20 cellular contexts compared by ENCODE assay signal in the genomic region with DNA sequence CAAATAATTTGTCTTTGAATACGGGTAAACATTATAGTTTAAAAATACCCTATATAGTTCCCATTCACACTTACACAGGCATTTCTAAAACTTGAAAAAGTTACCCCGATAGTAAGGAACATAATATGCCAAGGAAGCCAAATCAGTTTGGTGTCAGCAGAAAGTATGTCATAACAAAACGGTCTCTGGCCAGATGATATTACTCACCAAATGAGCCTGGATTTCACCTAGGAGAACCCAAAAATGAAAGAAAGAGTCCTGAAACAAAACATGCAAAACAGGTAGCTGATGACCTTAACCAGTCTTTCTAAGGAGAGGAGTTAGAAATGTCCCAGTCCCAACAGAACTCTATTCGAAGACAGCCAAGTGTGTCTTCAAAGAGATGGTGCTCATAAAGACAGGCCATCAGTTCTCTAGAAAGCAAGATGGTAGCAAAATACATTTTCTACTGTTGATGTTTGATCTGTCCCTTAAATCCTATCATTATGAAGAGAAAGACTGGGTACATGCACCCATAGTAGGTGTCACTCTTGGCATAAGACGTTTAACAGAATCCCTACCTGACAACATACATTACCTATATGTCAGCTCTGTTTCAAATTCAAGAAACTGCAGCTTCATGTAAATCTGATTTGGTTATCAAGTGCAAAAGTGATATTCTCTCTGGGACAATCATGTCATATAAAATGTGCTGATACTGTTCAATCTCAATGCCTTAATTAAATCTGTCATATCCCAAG.
DNase-seq lines count a peak whose midpoint lies in the region; ATAC-seq, FAIRE-seq and TF ChIP-seq lines count a peak whose summit lies in the region.
"Had no signal": no experiment of that assay in that cellular context is flagged by ENCODE, and none has a peak within 500 bp of the region (broad histone marks: within the 10 kb centered on the region; RNA-seq: fewer than 3 reads in every experiment).

No MANE protein-coding gene starts in this region.

- H3K4me1 ChIP-seq in OCI-LY3 (ENCODE audit: low read length), result peaks cover 11% of the 10 kb centered on the region

- no peak for TF ChIP-seq CTCF in GM13976 (IDR thresholded peaks at IDR 0.05; ENCODE audit: borderline replicate concordance, control extremely low read depth, extremely low read depth, insufficient read depth, missing control alignments)
- TF ChIP-seq CTCF in OCI-LY3 (IDR thresholded peaks at IDR 0.05; ENCODE audit: low read depth, low read length), result no peak
- TF ChIP-seq CTCF in mesothelial cell of epicardium (IDR thresholded peaks at IDR 0.05; ENCODE audit: unreplicated experiment), result no peak

- peaks cover 7% of the 10 kb centered on the region; the same call in 1 of the 2 replicates for H3K9me3 ChIP-seq in OCI-LY3 (ENCODE audit: insufficient read depth, low read length)

- H3K9ac ChIP-seq in OCI-LY3 (ENCODE audit: low read length), result no peak overlapping the region
- H3K9ac ChIP-seq: KMS-11 had no signal

- DNase-seq in GM13976 (ENCODE audit: low spot score), result peak; percentile 4
- DNase-seq in GM19239 (ENCODE audit: insufficient read length, low spot score), result no peak
- DNase-seq in mesothelial cell of epicardium (ENCODE audit: low spot score in 2 of 2, unreplicated experiment in 2 of 2), result no peak
- no peak for DNase-seq in hippocampal formation (lab: John Stamatoyannopoulos, UW)
- no peak for DNase-seq in DMS153 treated with DMSO at 0.1 percent for 48 hours (lab: John Stamatoyannopoulos, UW; ENCODE audit: unreplicated experiment)
- no peak for DNase-seq in effector memory CD8-positive, alpha-beta T cell
- DNase-seq: CD4-positive, CD25-positive, alpha-beta regulatory T cell; DMS79 treated with DMSO at 0.1 percent for 48 hours; NCI-H1048; NCI-H1436 treated with DMSO at 0.1 percent for 48 hours; NCI-H2029 treated with DMSO at 0.1 percent for 48 hours; NCI-H2171 treated with DMSO at 0.1 percent for 48 hours; NCI-H748 treated with DMSO at 0.1 percent for 48 hours; T-cell; T1000 had no signal

- no peaks in the 10 kb centered on the region for H3K36me3 ChIP-seq in OCI-LY3 (replicated peaks; ENCODE audit: low read depth, low read length)

- H4K20me1 ChIP-seq in OCI-LY3 (ENCODE audit: insufficient read depth, low read length), result no peaks in the 10 kb centered on the region

- no peak for ATAC-seq in HG02884 (IDR thresholded peaks at IDR 0.05; ENCODE audit: unreplicated experiment)
- no peak for ATAC-seq in effector memory CD8-positive, alpha-beta T cell (replicated peaks)
- ATAC-seq: Panc1, T-cell had no signal

- peaks cover 14% of the 10 kb centered on the region for H3K36me3 Mint-ChIP-seq in mesothelial cell of epicardium
- H3K36me3 Mint-ChIP-seq in effector memory CD8-positive, alpha-beta T cell (ENCODE audit: insufficient read depth), result no peaks in the 10 kb centered on the region
- H3K36me3 Mint-ChIP-seq: CD4-positive, CD25-positive, alpha-beta regulatory T cell; T-cell had no signal

- H2AFZ ChIP-seq in OCI-LY3 (ENCODE audit: low read depth, low read length), result no peak overlapping the region

- no peak overlapping the region for H3K27ac ChIP-seq in OCI-LY3 (ENCODE audit: low read length)
- H3K27ac ChIP-seq: KMS-11 had no signal

- no peak overlapping the region for H3K4me3 Mint-ChIP-seq in mesothelial cell of epicardium
- H3K4me3 Mint-ChIP-seq in effector memory CD8-positive, alpha-beta T cell, result no peak overlapping the region
- H3K4me3 Mint-ChIP-seq: B cell; CD4-positive, CD25-positive, alpha-beta regulatory T cell; T-cell had no signal

- H3K27me3 Mint-ChIP-seq in mesothelial cell of epicardium (ENCODE audit: low read depth), result no peaks in the 10 kb centered on the region
- no peaks in the 10 kb centered on the region for H3K27me3 Mint-ChIP-seq in effector memory CD8-positive, alpha-beta T cell
- H3K27me3 Mint-ChIP-seq: B cell; CD4-positive, CD25-positive, alpha-beta regulatory T cell; T-cell had no signal

- peaks cover 3% of the 10 kb centered on the region for H3K9me3 Mint-ChIP-seq in mesothelial cell of epicardium
- peaks cover 0 to 6% of the 10 kb centered on the region in 2 donors for H3K9me3 Mint-ChIP-seq in effector memory CD8-positive, alpha-beta T cell

- in situ Hi-C loops in GM13976 (cut with MboI; ENCODE audit: low sequenced_read_pairs, unreplicated experiment), result no loop called here

- no peaks in the 10 kb centered on the region for H3K79me2 ChIP-seq in OCI-LY3 (ENCODE audit: low read length)

- no peaks in the 10 kb centered on the region for H3K27me3 ChIP-seq in OCI-LY3 (ENCODE audit: low read depth, low read length)

- FAIRE-seq in GM19239 (lab: Jason Lieb, UNC), result peak; percentile 18

- H3K4me3 ChIP-seq in OCI-LY3 (ENCODE audit: low read length), result no peak overlapping the region

- H3K4me1 Mint-ChIP-seq in mesothelial cell of epicardium, result peaks cover 50% of the 10 kb centered on the region
- H3K4me1 Mint-ChIP-seq in effector memory CD8-positive, alpha-beta T cell (ENCODE audit: low read depth in 2 of 2), result no peaks in the 10 kb centered on the region
- H3K4me1 Mint-ChIP-seq: B cell; CD4-positive, CD25-positive, alpha-beta regulatory T cell; T-cell had no signal

- H3K4me2 ChIP-seq in OCI-LY3 (ENCODE audit: low read length), result peak overlapping the region; percentile 19; the same call in 1 of the 2 replicates
- H3K4me2 ChIP-seq: KMS-11 had no signal

- H3K27ac Mint-ChIP-seq in mesothelial cell of epicardium, result peak overlapping the region; percentile 68
- H3K27ac Mint-ChIP-seq in effector memory CD8-positive, alpha-beta T cell, result no peak overlapping the region
- H3K27ac Mint-ChIP-seq: B cell; CD4-positive, CD25-positive, alpha-beta regulatory T cell; T-cell had no signal
